In the genomic region with DNA sequence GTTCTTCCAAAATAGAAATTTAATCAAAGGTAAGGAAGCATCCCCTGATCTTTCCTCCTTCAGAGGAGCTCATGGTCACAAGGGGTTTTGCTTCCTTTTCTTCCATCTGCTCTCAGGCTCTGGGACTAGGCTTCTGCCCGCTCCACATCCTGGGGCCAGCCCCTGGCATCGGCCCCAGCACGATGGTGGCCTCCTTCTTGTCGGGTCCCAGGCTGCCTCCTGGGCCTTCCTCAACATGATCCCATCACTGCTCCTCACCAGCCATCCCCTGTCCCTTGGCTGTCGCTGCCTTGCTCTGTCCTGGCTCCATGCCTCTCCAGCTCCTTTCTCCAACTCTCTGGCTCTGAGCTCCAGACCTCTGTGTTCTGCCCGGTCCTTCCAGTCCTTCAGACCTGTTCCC, we compare ENCODE assay signal across 17 cellular contexts. TPM values are rescaled to one million over a fixed set of nuclear protein-coding genes. Genes with fewer than 3 reads are reported as not detected.
DNase-seq lines count a peak whose midpoint lies in the region; ATAC-seq and TF ChIP-seq lines count a peak whose summit lies in the region.
"Had no signal": no experiment of that assay in that cellular context is flagged by ENCODE, and none has a peak within 500 bp of the region (broad histone marks: within the 10 kb centered on the region; RNA-seq: fewer than 3 reads in every experiment).

No MANE protein-coding gene starts in this region.

- H3K9me3 Mint-ChIP-seq in brain: no peaks in the 10 kb centered on the region
- no peaks in the 10 kb centered on the region for H3K9me3 Mint-ChIP-seq in activated naive CD4-positive, alpha-beta T cell treated with anti-CD3 and anti-CD28 coated beads, Interleukin-2, amount 10 ng/mL, durations not matched to agents 7 days and 5 days
- H3K9me3 Mint-ChIP-seq: GM23338 had no signal

- peak overlapping the region in 1 of 5 experiments; percentile 77 for H3K27ac Mint-ChIP-seq in brain
- H3K27ac Mint-ChIP-seq in activated naive CD4-positive, alpha-beta T cell treated with anti-CD3 and anti-CD28 coated beads, Interleukin-2, amount 10 ng/mL, durations not matched to agents 7 days and 5 days: no peak overlapping the region
- H3K27ac Mint-ChIP-seq: CD14-positive monocyte; CD4-positive, alpha-beta memory T cell; GM23338 had no signal

- peak; percentile 11 for ATAC-seq in esophagus mucosa
- no peak for ATAC-seq in stimulated activated naive CD8-positive, alpha-beta T cell treated with anti-CD3 and anti-CD28 coated beads, Interleukin-15, Interleukin-2, amounts not matched to agents 100 U/mL and 50 U/mL, for 24 hours
- ATAC-seq: GM23338 had no signal

- 0 out of 2 replicates have a peak, but pooled peaks cover 7% of the 10 kb centered on the region for H3K36me3 ChIP-seq in KOPT-K1 (ENCODE audit: insufficient read depth, low read length)
- H3K36me3 ChIP-seq: BE2C had no signal

- peak overlapping the region; percentile 50 for H3K27ac ChIP-seq in KOPT-K1 (ENCODE audit: low read depth, low read length, poor library complexity, severe bottlenecking)
- peak overlapping the region; percentile 64 for H3K27ac ChIP-seq in substantia nigra (ENCODE audit: low read depth, low read length, poor library complexity, severe bottlenecking)

- CTCF ChIA-PET in activated naive CD4-positive, alpha-beta T cell treated with anti-CD3 and anti-CD28 coated beads, Interleukin-2, amount 10 ng/mL, durations not matched to agents 7 days and 5 days (lab: Charles Lee): no interaction called here

- peak in 1 of 49 donors; percentile 47 for DNase-seq in substantia nigra (lab: John Stamatoyannopoulos, UW)
- no peak for DNase-seq in UCSD-AML1 (lab: John Stamatoyannopoulos, UW; ENCODE audit: unreplicated experiment)
- DNase-seq in stimulated activated CD4-positive, alpha-beta T cell treated with anti-CD3 and anti-CD28 coated beads, Interleukin-4, amount 100 ng/mL, for 4 hours: no peak
- DNase-seq in activated naive CD4-positive, alpha-beta T cell treated with anti-CD3 and anti-CD28 coated beads, Interleukin-2, amount 10 ng/mL, durations not matched to agents 7 days and 5 days: no peak
- no peak for DNase-seq in stimulated activated naive CD8-positive, alpha-beta T cell treated with anti-CD3 and anti-CD28 coated beads, Interleukin-15, Interleukin-2, amounts not matched to agents 100 U/mL and 50 U/mL, for 24 hours
- DNase-seq: ACHN; BE2C; Calu3; CD4-positive, alpha-beta memory T cell; DMS79 treated with DMSO at 0.1 percent for 48 hours; GF-D8; HCEC 1CT had no signal

- no peaks in the 10 kb centered on the region for H3K9me3 ChIP-seq in KOPT-K1 (ENCODE audit: insufficient read depth, low read length, poor library complexity, severe bottlenecking)
- H3K9me3 ChIP-seq: BE2C had no signal

- peaks cover 32% of the 10 kb centered on the region for H3K27me3 Mint-ChIP-seq in brain
- peaks cover 60% of the 10 kb centered on the region for H3K27me3 Mint-ChIP-seq in activated naive CD4-positive, alpha-beta T cell treated with anti-CD3 and anti-CD28 coated beads, Interleukin-2, amount 10 ng/mL, durations not matched to agents 7 days and 5 days

- H3K4me1 Mint-ChIP-seq in brain: peaks cover 35% of the 10 kb centered on the region
- H3K4me1 Mint-ChIP-seq in activated naive CD4-positive, alpha-beta T cell treated with anti-CD3 and anti-CD28 coated beads, Interleukin-2, amount 10 ng/mL, durations not matched to agents 7 days and 5 days: no peaks in the 10 kb centered on the region
- H3K4me1 Mint-ChIP-seq: CD14-positive monocyte; CD4-positive, alpha-beta memory T cell had no signal

- H3K4me3 Mint-ChIP-seq in brain: peak overlapping the region; percentile 12 to 83 (median 57)
- H3K4me3 Mint-ChIP-seq in activated naive CD4-positive, alpha-beta T cell treated with anti-CD3 and anti-CD28 coated beads, Interleukin-2, amount 10 ng/mL, durations not matched to agents 7 days and 5 days: no peak overlapping the region
- H3K4me3 Mint-ChIP-seq: CD4-positive, alpha-beta memory T cell; GM23338 had no signal

- H3K36me3 Mint-ChIP-seq in brain: peaks cover 21% of the 10 kb centered on the region
- no peaks in the 10 kb centered on the region for H3K36me3 Mint-ChIP-seq in activated naive CD4-positive, alpha-beta T cell treated with anti-CD3 and anti-CD28 coated beads, Interleukin-2, amount 10 ng/mL, durations not matched to agents 7 days and 5 days
- H3K36me3 Mint-ChIP-seq: CD14-positive monocyte; CD4-positive, alpha-beta memory T cell had no signal

- TF ChIP-seq CTCF in brain (conservative IDR thresholded peaks at IDR 0.05): no peak

RNA-seq across cellular contexts. Expression of gene PHACTR3, which starts 4.1 kb away (rescaled TPM):
- 28.5 TPM for polyA plus RNA-seq in brain (ENCODE audit: insufficient read depth, low read depth, low replicate concordance)
- not detected for total RNA-seq in esophagus mucosa
- total RNA-seq: CD4-positive, alpha-beta memory T cell had no signal
- polyA plus RNA-seq: CD4-positive, alpha-beta memory T cell had no signal
